Comparison of ENCODE assay signal across 2 cellular contexts in the genomic region with DNA sequence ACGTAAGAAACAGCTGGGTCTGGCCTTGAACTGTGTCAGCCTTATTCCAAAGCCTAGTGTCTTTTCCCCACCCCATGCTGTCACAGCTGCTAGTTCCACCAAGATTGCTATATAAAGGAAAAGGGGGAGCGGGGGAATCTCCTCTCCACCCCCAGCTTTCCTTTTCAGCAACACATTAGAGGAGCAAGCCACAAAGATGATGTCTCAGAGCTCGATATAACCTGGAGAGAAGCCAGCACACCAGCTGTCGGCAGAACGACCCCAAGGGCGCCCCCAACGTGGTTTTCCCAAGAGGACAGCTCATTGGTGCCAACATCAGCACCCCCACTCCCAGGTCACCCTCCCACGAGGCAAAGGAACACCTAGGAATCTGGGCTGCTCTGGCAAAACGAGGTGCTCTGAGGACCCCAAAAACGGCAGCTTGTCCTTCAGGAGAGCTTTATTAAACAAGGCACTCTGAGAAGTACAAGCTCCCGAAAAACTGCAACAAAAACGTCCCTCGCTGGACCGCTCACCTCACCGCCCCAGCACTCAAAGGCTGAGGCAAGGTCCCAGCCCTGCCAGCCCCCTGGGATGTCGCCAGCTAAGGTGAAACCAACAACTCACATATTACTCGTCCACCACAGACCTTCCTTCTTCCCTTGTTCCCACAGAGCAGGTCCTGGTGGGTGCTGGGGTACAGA.
TF ChIP-seq lines count a peak whose summit lies in the region.

No MANE protein-coding gene starts in this region.

TF ChIP-seq in SK-N-SH, 30 proteins besides CTCF, POLR2A, EP300 and RAD21 (continued from another document):
- TF ChIP-seq REST (IDR thresholded peaks at IDR 0.05; ENCODE audit: low read depth, low read length): no peak
- TF ChIP-seq SMC3 (IDR thresholded peaks at IDR 0.05; ENCODE audit: low read depth, low read length): no peak
- no peak for TF ChIP-seq NRF1 (IDR thresholded peaks at IDR 0.05; ENCODE audit: low read depth, low read length)
- TF ChIP-seq TCF12 (IDR thresholded peaks at IDR 0.05): no peak
- no peak for TF ChIP-seq RFX5 (IDR thresholded peaks at IDR 0.05; ENCODE audit: low read length)

TF ChIP-seq in SK-N-SH treated with all-trans-retinoic acid at 6 μM for 48 hours, 23 proteins besides CTCF, POLR2A, EP300 and RAD21 (continued from another document):
- TF ChIP-seq PATZ1 (CRISPR knock-in tag; IDR thresholded peaks at IDR 0.05; ENCODE audit: borderline replicate concordance) (no peak), TCF4 (CRISPR knock-in tag; IDR thresholded peaks at IDR 0.05; ENCODE audit: borderline replicate concordance) (no peak), ARNTL (CRISPR knock-in tag; IDR thresholded peaks at IDR 0.05; ENCODE audit: borderline replicate concordance, low read depth) (no peak), PPARA (CRISPR knock-in tag; IDR thresholded peaks at IDR 0.05; ENCODE audit: borderline replicate concordance) (no peak), RARB (CRISPR knock-in tag; IDR thresholded peaks at IDR 0.05) (no peak), ZNF70 (CRISPR knock-in tag; IDR thresholded peaks at IDR 0.05) (no peak), OSR1 (CRISPR knock-in tag; IDR thresholded peaks at IDR 0.05) (no peak), ZC3H10 (CRISPR knock-in tag; IDR thresholded peaks at IDR 0.05) (no peak), ZFP30 (CRISPR knock-in tag; IDR thresholded peaks at IDR 0.05) (no peak), BACH2 (CRISPR knock-in tag; IDR thresholded peaks at IDR 0.05; ENCODE audit: borderline replicate concordance) (no peak), POU6F1 (CRISPR knock-in tag; IDR thresholded peaks at IDR 0.05; ENCODE audit: borderline replicate concordance, low read depth) (no peak), ESRRG (CRISPR knock-in tag; IDR thresholded peaks at IDR 0.05) (no peak), ISL1 (CRISPR knock-in tag; IDR thresholded peaks at IDR 0.05) (no peak), TSHZ2 (CRISPR knock-in tag; IDR thresholded peaks at IDR 0.05) (no peak)
